23 cellular contexts compared by ENCODE assay signal in the genomic region with DNA sequence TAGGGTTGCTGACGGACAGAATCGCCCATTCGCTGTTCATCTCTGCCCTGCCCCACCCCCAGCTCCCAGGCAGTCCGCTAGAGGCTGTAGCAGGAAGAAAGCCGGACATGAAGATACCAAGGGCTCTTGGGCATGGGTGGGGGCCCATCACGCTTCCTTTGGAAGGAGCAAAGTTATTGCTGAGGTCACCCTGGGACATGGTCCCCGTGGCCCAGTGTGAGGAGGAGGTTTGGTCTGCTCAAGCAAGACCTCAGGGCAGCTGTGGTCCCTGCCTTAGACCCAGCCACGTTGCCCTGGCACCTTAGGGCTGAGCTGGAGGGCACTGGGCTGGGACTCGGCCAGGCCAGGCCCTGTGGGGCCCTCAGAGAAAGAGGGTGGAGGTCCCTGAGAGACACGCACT.
"Had no signal": no experiment of that assay in that cellular context is flagged by ENCODE, and none has a peak within 500 bp of the region (broad histone marks: within the 10 kb centered on the region; RNA-seq: fewer than 3 reads in every experiment).

No MANE protein-coding gene starts in this region.

- H3K27me3 ChIP-seq: ovary, sigmoid colon, tibial nerve, upper lobe of left lung, uterus had no signal

- H3K36me3 Mint-ChIP-seq: immature natural killer cell; naive thymus-derived CD8-positive, alpha-beta T cell; stimulated activated naive B cell treated with anti-CD40 and anti-IgM and Interleukin-4, amounts not matched to agents 10 μg/mL and 1 μg/mL and 100 μg/mL, for 72 hours had no signal

- H3K27ac ChIP-seq: left ventricle myocardium inferior, lower lobe of right lung, psoas muscle, sigmoid colon, thoracic aorta, tibial nerve, upper lobe of left lung, uterus had no signal

- H3K4me1 Mint-ChIP-seq: immature natural killer cell; naive thymus-derived CD8-positive, alpha-beta T cell; stimulated activated naive B cell treated with anti-CD40 and anti-IgM and Interleukin-4, amounts not matched to agents 10 μg/mL and 1 μg/mL and 100 μg/mL, for 72 hours had no signal

- H3K4me3 ChIP-seq: left ventricle myocardium inferior, lower lobe of right lung, ovary, psoas muscle, sigmoid colon, thoracic aorta, tibial nerve, upper lobe of left lung, uterus had no signal

- H3K27me3 Mint-ChIP-seq: naive thymus-derived CD8-positive, alpha-beta T cell; stimulated activated naive B cell treated with anti-CD40 and anti-IgM and Interleukin-4, amounts not matched to agents 10 μg/mL and 1 μg/mL and 100 μg/mL, for 72 hours; stimulated activated naive CD8-positive, alpha-beta T cell treated with anti-CD3 and anti-CD28 coated beads, Interleukin-15, Interleukin-2, amounts not matched to agents 100 ng/mL and 50 ng/mL, for 24 hours had no signal

- H3K4me1 ChIP-seq: left ventricle myocardium inferior, lower lobe of right lung, psoas muscle, sigmoid colon, tibial nerve, upper lobe of left lung, uterus had no signal

- H3K4me3 Mint-ChIP-seq: effector memory CD8-positive, alpha-beta T cell; immature natural killer cell; naive thymus-derived CD8-positive, alpha-beta T cell; stimulated activated naive B cell treated with anti-CD40 and anti-IgM and Interleukin-4, amounts not matched to agents 10 μg/mL and 1 μg/mL and 100 μg/mL, for 72 hours; stimulated activated naive CD8-positive, alpha-beta T cell treated with anti-CD3 and anti-CD28 coated beads, Interleukin-15, Interleukin-2, amounts not matched to agents 100 ng/mL and 50 ng/mL, for 24 hours had no signal

- H3K27ac Mint-ChIP-seq: effector memory CD8-positive, alpha-beta T cell; immature natural killer cell; naive thymus-derived CD8-positive, alpha-beta T cell; stimulated activated naive B cell treated with anti-CD40 and anti-IgM and Interleukin-4, amounts not matched to agents 10 μg/mL and 1 μg/mL and 100 μg/mL, for 72 hours; stimulated activated naive CD8-positive, alpha-beta T cell treated with anti-CD3 and anti-CD28 coated beads, Interleukin-15, Interleukin-2, amounts not matched to agents 100 ng/mL and 50 ng/mL, for 24 hours had no signal

- H3K36me3 ChIP-seq: ovary, uterus had no signal

- H3K9me3 Mint-ChIP-seq: effector memory CD8-positive, alpha-beta T cell; immature natural killer cell; stimulated activated naive CD8-positive, alpha-beta T cell treated with anti-CD3 and anti-CD28 coated beads, Interleukin-15, Interleukin-2, amounts not matched to agents 100 ng/mL and 50 ng/mL, for 24 hours had no signal

- H3K9me3 ChIP-seq: left ventricle myocardium inferior, lower lobe of right lung, ovary, psoas muscle, sigmoid colon, thoracic aorta, tibial nerve, upper lobe of left lung, uterus had no signal

- DNase-seq: cortex of kidney; effector memory CD8-positive, alpha-beta T cell; hypothalamus; immature natural killer cell; islet precursor cell; kidney glomerular epithelial cell; left colon; left ventricle myocardium inferior; lower lobe of right lung; naive thymus-derived CD8-positive, alpha-beta T cell; occipital lobe; psoas muscle; right cardiac atrium; sigmoid colon; stimulated activated CD4-positive, alpha-beta T cell treated with anti-CD3 and anti-CD28 coated beads, Interleukin-15, amount 100 ng/mL, for 24 hours; stimulated activated CD4-positive, alpha-beta T cell treated with anti-CD3 and anti-CD28 coated beads, Interleukin-2, amount 100 ng/mL, for 48 hours; stimulated activated naive B cell treated with anti-CD40 and anti-IgM and Interleukin-4, amounts not matched to agents 10 μg/mL and 1 μg/mL and 100 μg/mL, for 72 hours; upper lobe of left lung; uterus had no signal
